8 cellular contexts compared by ENCODE assay signal in the genomic region with DNA sequence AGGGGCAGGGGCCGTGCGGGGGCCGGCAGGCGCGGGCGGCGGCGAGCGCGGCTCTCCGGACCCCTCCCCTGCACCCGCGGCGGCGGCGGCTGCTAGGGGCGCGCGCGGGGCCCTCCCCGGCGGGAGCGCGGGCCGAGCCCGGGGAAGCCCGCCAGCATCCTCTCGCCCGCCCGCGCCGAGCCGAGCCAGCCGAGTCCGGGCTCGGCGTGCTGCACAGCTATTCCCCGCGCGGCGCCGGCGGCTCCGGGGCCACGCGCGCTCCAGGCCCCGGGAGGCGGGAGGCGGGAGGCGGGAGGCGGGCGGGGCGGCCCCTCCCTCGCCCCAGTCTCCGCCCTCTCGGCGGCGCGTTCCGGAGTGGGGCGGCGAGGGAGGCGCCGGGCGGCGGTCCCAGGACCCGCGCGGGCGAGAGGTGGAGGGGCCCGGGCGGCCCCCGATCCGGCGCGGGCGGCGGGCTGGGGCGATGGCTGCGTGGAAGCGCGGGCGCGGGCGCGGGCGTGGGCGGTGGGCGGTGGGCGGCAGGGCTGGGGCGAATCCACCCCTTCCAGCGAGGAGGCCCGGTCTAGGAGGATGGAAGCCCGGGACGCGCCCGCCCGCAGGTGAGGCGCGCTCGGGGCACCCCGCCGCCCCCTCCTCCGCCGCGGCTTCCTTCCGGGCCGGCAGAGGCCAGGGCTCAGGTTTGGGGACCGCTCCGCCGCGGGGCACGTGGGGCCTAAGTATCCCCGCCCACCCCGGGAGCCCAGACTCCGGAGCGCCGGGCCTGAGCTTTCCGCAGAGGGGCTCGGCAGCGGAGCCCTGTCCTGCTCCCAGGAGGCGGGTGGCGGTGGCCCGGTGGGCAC. TPM values are rescaled to one million over a fixed set of nuclear protein-coding genes. Genes with fewer than 3 reads are reported as not detected.
DNase-seq lines count a peak whose midpoint lies in the region; ATAC-seq lines count a peak whose summit lies in the region.

A gene (minus strand): TSS at position 261 of the 836 bp plus-strand sequence. CDS start 1,250 bp downstream, outside the sequence.

- intact Hi-C loops in left ventricle myocardium superior (cut with micrococcal nuclease): no loop called here

- H3K4me1 Mint-ChIP-seq in T-cell: peaks cover 28 to 42% (median 37%) of the 10 kb centered on the region in 3 donors

- H3K27ac Mint-ChIP-seq in T-cell: peak within 1 kb of the TSS; percentile 76 to 82

- CTCF ChIA-PET in T-cell (lab: Charles Lee): interaction anchor here (0.5 to 0.7 kb wide), 2 partner anchors 931 to 1339 kb away, joined by 3 to 6 read pairs; no protein-coding TSS in a partner anchor

- peak within 1 kb of the TSS; percentile 82 to 88 (median 86) for H3K4me3 Mint-ChIP-seq in T-cell

- peak in 10 of 14 donors; percentile 21 to 64 (median 32) for DNase-seq in C1 segment of cervical spinal cord (lab: John Stamatoyannopoulos, UW)
- peak; percentile 73 for DNase-seq in GM19240 (ENCODE audit: insufficient read length, low spot score)
- DNase-seq in T-cell: peak; percentile 20 to 64 (median 43)
- DNase-seq in amygdala (lab: John Stamatoyannopoulos, UW): peak in 33 of 56 donors; percentile 24 to 76 (median 46)
- DNase-seq in left ventricle myocardium superior: peak; percentile 79
- no peak for DNase-seq in pulmonary artery endothelial cell (ENCODE audit: low read depth, low spot score)
- no peak for DNase-seq in NCI-H446 treated with DMSO at 0.1 percent for 48 hours (lab: John Stamatoyannopoulos, UW)

- POLR2A ChIA-PET in T-cell (lab: Charles Lee): interaction anchor here in 1 of 2 donors (0.6 to 0.7 kb wide), 2 partner anchors 32 to 602 kb away, joined by 4 to 5 read pairs; no protein-coding TSS in a partner anchor

- H3K36me3 Mint-ChIP-seq in T-cell: no peaks in the 10 kb centered on the region

- ATAC-seq in HG03442 (IDR thresholded peaks at IDR 0.05; ENCODE audit: unreplicated experiment) (peak; percentile 43), T-cell (replicated peaks in 1 of 4) (peak; percentile 73 to 75 (median 74)), left ventricle myocardium superior (peak; percentile 79)

- H3K27me3 Mint-ChIP-seq in T-cell: no peaks in the 10 kb centered on the region

- H3K9me3 Mint-ChIP-seq in T-cell: no peaks in the 10 kb centered on the region

RNA-seq across cellular contexts. Expression of the gene that starts here (rescaled TPM):
- total RNA-seq in T-cell (10 to 100 TPM; 21.4 to 35.6 (median 32.8) TPM), left ventricle myocardium superior (14.6 TPM), pulmonary artery endothelial cell (30.8 and 35.0 TPM in 2 replicates)

Comparison
In these comparisons a context has a peak if more than half of its experiments do, and no peak if none do; other contexts are left out.
1. DNase-seq: peak in C1 segment of cervical spinal cord (10 of 14), GM19240 (single experiment), T-cell (34 of 34), amygdala (33 of 56) and left ventricle myocardium superior (single experiment); none in pulmonary artery endothelial cell (single experiment) and NCI-H446 treated with DMSO at 0.1 percent for 48 hours (single experiment).
2. Peak in every context shown above with its lines, with median percentiles within 50 percentile points of each other: ATAC-seq.